In the genomic region with DNA sequence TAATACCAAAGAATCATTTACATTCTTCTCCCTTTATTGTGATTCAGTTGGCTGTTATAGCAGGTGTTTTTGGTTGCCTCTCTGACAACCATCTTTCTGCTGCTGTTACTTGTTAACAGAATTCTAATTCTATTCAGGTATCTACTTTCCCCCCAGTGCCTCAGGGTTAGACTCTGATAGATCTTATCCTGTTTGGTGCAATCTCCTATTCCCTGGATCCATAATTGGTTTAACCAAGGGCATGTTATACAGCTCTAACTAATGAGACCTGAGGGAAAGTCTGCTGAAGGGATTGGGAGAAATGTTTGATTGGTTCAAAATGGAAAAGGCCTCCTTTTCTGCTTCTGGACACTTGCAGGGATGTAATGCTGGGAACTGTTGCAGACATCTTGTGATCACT, we compare ENCODE assay signal across 34 cellular contexts.
"Had no signal": no experiment of that assay in that cellular context is flagged by ENCODE, and none has a peak within 500 bp of the region (broad histone marks: within the 10 kb centered on the region; RNA-seq: fewer than 3 reads in every experiment).

No MANE protein-coding gene starts in this region.

- H3K27me3 Mint-ChIP-seq: activated B cell treated with CpG ODN at 0.5 μM for 24 hours; activated CD4-positive, alpha-beta memory T cell treated with anti-CD3 and anti-CD28 coated beads for 36 hours; activated CD4-positive, alpha-beta T cell treated with anti-CD3 and anti-CD28 coated beads, Interleukin-2, amount 10 ng/mL, durations not matched to agents 24 days and 14 days; activated CD8-positive, alpha-beta T cell treated with anti-CD3 and anti-CD28 coated beads for 36 hours; activated naive CD8-positive, alpha-beta T cell treated with anti-CD3 and anti-CD28 coated beads for 36 hours; activated T-helper 17 cell treated with anti-CD3 and anti-CD28 coated beads, Interleukin-2, amount 50 U/mL, for 72 hours; central memory CD8-positive, alpha-beta T cell had no signal

- DNase-seq: activated B cell treated with CpG ODN at 0.5 μM for 24 hours; activated CD4-positive, alpha-beta memory T cell treated with anti-CD3 and anti-CD28 coated beads for 36 hours; activated CD4-positive, alpha-beta T cell treated with anti-CD3 and anti-CD28 coated beads for 4 hours; activated CD4-positive, alpha-beta T cell treated with anti-CD3 and anti-CD28 coated beads, Interleukin-2, amount 10 ng/mL, durations not matched to agents 24 days and 14 days; activated CD4-positive, alpha-beta T cell treated with anti-CD3 and anti-CD28 coated beads, Interleukin-2, amount 50 U/mL, for 1 hour; activated CD4-positive, alpha-beta T cell treated with anti-CD3 and anti-CD28 coated beads, Interleukin-2, amount 50 U/mL, for 4 hours; activated CD4-positive, CD25-positive, alpha-beta regulatory T cell treated with anti-CD3 and anti-CD28 coated beads, Interleukin-2, amount 50 U/mL, for 72 hours; activated CD8-positive, alpha-beta memory T cell treated with anti-CD3 and anti-CD28 coated beads, Interleukin-2, amount 50 U/mL, for 4 hours; activated CD8-positive, alpha-beta T cell treated with anti-CD3 and anti-CD28 coated beads for 36 hours; activated effector memory CD4-positive, alpha-beta T cell treated with anti-CD3 and anti-CD28 coated beads, Interleukin-2, amount 50 U/mL, for 16 hours; activated gamma-delta T cell treated with Interleukin-2 at 50 U/mL for 16 hours; activated naive CD4-positive, alpha-beta T cell; activated naive CD4-positive, alpha-beta T cell treated with anti-CD3 and anti-CD28 coated beads for 36 hours; activated naive CD4-positive, alpha-beta T cell treated with anti-CD3 and anti-CD28 coated beads, Interleukin-2, amount 50 U/mL, for 16 hours; activated naive CD8-positive, alpha-beta T cell treated with anti-CD3 and anti-CD28 coated beads for 36 hours; activated T-cell treated with anti-CD3 and anti-CD28 coated beads for 4 hours; activated T-cell treated with anti-CD3 and anti-CD28 coated beads, Interleukin-2, amount 50 U/mL, for 1 hour; activated T-cell treated with anti-CD3 and anti-CD28 coated beads, Interleukin-2, amount 50 U/mL, for 4 hours; activated T-cell treated with anti-CD3 and anti-CD28 coated beads, Interleukin-2, amount 50 U/mL, for 72 hours; adrenal gland; amniotic stem cell; aorta; body of pancreas; caudate nucleus; cerebellar nuclear complex; T-helper 2 cell; T-helper 9 cell had no signal

- H3K4me3 ChIP-seq: adrenal gland, body of pancreas, cardiac muscle cell had no signal

- H3K27ac Mint-ChIP-seq: activated B cell treated with CpG ODN at 0.5 μM for 24 hours; activated CD4-positive, alpha-beta memory T cell treated with anti-CD3 and anti-CD28 coated beads for 36 hours; activated CD4-positive, alpha-beta T cell treated with anti-CD3 and anti-CD28 coated beads, Interleukin-2, amount 10 ng/mL, durations not matched to agents 24 days and 14 days; activated CD8-positive, alpha-beta T cell treated with anti-CD3 and anti-CD28 coated beads for 36 hours; activated naive CD4-positive, alpha-beta T cell treated with anti-CD3 and anti-CD28 coated beads for 36 hours; activated naive CD4-positive, alpha-beta T cell treated with anti-CD3 and anti-CD28 coated beads, Interleukin-2, amount 50 U/mL, for 72 hours; activated naive CD8-positive, alpha-beta T cell treated with anti-CD3 and anti-CD28 coated beads for 36 hours; activated T-cell treated with anti-CD3 and anti-CD28 coated beads, Interleukin-2, amount 50 U/mL, for 72 hours; activated T-helper 1 cell treated with anti-CD3 and anti-CD28 coated beads, Interleukin-12 subunit alpha, Interleukin-12 subunit beta, Interleukin-2, Interleukin-4 antibody, amounts not matched to agents 30 ng/mL and 10 ng/mL and 1 ng/mL, durations not matched to agents 14 hours and 24 hours and 36 hours; activated T-helper 17 cell treated with anti-CD3 and anti-CD28 coated beads, Interleukin-2, amount 50 U/mL, for 72 hours; T-helper 2 cell treated with Interferon-gamma antibody and Interleukin-4, amounts not matched to agents 5 μg/mL and 100 μg/mL, for 36 hours had no signal

- H3K4me1 Mint-ChIP-seq: activated B cell treated with CpG ODN at 0.5 μM for 24 hours; activated CD4-positive, alpha-beta T cell treated with anti-CD3 and anti-CD28 coated beads, Interleukin-2, amount 10 ng/mL, durations not matched to agents 24 days and 14 days; activated naive CD8-positive, alpha-beta T cell treated with anti-CD3 and anti-CD28 coated beads for 36 hours; activated T-helper 17 cell treated with anti-CD3 and anti-CD28 coated beads, Interleukin-2, amount 50 U/mL, for 72 hours; central memory CD8-positive, alpha-beta T cell had no signal

- H3K27ac ChIP-seq: adrenal gland, body of pancreas, cardiac muscle cell, VCaP had no signal

- H3K36me3 ChIP-seq: adrenal gland, cardiac muscle cell had no signal

- H3K9me3 Mint-ChIP-seq: activated B cell treated with CpG ODN at 0.5 μM for 24 hours; activated CD4-positive, alpha-beta memory T cell treated with anti-CD3 and anti-CD28 coated beads for 36 hours; activated CD4-positive, alpha-beta T cell treated with anti-CD3 and anti-CD28 coated beads, Interleukin-2, amount 10 ng/mL, durations not matched to agents 24 days and 14 days; activated CD8-positive, alpha-beta T cell treated with anti-CD3 and anti-CD28 coated beads for 36 hours; activated naive CD8-positive, alpha-beta T cell treated with anti-CD3 and anti-CD28 coated beads for 36 hours; activated T-cell treated with anti-CD3 and anti-CD28 coated beads, Interleukin-2, amount 50 U/mL, for 4 hours; activated T-helper 1 cell treated with anti-CD3 and anti-CD28 coated beads, Interleukin-12 subunit alpha, Interleukin-12 subunit beta, Interleukin-2, Interleukin-4 antibody, amounts not matched to agents 30 ng/mL and 10 ng/mL and 1 ng/mL, durations not matched to agents 14 hours and 24 hours and 36 hours; T-helper 2 cell treated with Interferon-gamma antibody and Interleukin-4, amounts not matched to agents 5 μg/mL and 100 μg/mL, for 36 hours had no signal

- H3K27me3 ChIP-seq: adrenal gland, body of pancreas, cardiac muscle cell had no signal

- H3K9me3 ChIP-seq: adrenal gland, body of pancreas had no signal

- H3K4me1 ChIP-seq: adrenal gland, body of pancreas had no signal

- H3K36me3 Mint-ChIP-seq: activated CD4-positive, alpha-beta memory T cell treated with anti-CD3 and anti-CD28 coated beads for 36 hours; activated naive CD4-positive, alpha-beta T cell treated with anti-CD3 and anti-CD28 coated beads, Interleukin-2, amount 50 U/mL, for 72 hours; activated naive CD8-positive, alpha-beta T cell treated with anti-CD3 and anti-CD28 coated beads for 36 hours had no signal

- H3K4me3 Mint-ChIP-seq: activated B cell treated with CpG ODN at 0.5 μM for 24 hours; activated CD4-positive, alpha-beta memory T cell treated with anti-CD3 and anti-CD28 coated beads for 36 hours; activated CD4-positive, alpha-beta T cell treated with anti-CD3 and anti-CD28 coated beads, Interleukin-2, amount 10 ng/mL, durations not matched to agents 24 days and 14 days; activated CD8-positive, alpha-beta T cell treated with anti-CD3 and anti-CD28 coated beads for 36 hours; activated naive CD4-positive, alpha-beta T cell treated with anti-CD3 and anti-CD28 coated beads for 36 hours; activated naive CD8-positive, alpha-beta T cell treated with anti-CD3 and anti-CD28 coated beads for 36 hours; activated T-cell treated with anti-CD3 and anti-CD28 coated beads, Interleukin-2, amount 50 U/mL, for 4 hours; activated T-cell treated with anti-CD3 and anti-CD28 coated beads, Interleukin-2, amount 50 U/mL, for 72 hours; activated T-helper 1 cell treated with anti-CD3 and anti-CD28 coated beads, Interleukin-12 subunit alpha, Interleukin-12 subunit beta, Interleukin-2, Interleukin-4 antibody, amounts not matched to agents 30 ng/mL and 10 ng/mL and 1 ng/mL, durations not matched to agents 14 hours and 24 hours and 36 hours; activated T-helper 17 cell treated with anti-CD3 and anti-CD28 coated beads, Interleukin-2, amount 50 U/mL, for 72 hours; central memory CD8-positive, alpha-beta T cell; T-helper 2 cell treated with Interferon-gamma antibody and Interleukin-4, amounts not matched to agents 5 μg/mL and 100 μg/mL, for 36 hours had no signal
